In the genomic region with DNA sequence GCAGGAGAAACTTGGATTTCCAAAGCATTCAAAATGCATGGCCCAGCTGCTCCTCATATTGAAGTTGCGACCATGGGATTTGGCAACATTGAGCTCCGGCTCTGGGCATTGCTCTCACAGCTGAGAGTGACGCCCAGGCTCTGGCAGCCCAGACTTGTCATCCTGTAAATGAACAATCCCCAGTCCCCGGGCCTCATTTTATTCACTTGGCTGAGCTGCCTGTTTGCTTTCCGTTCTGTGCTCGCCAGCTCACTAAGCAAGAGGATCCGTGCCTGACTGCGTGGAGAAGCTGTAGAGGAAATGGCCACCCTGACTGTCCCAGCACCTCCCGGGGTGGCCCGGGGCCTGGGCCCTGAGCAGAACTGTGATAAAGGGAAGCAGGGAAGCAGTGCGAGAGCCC, we compare ENCODE assay signal across 9 cellular contexts.
DNase-seq lines count a peak whose midpoint lies in the region; ATAC-seq, FAIRE-seq and TF ChIP-seq lines count a peak whose summit lies in the region.
"Had no signal": no experiment of that assay in that cellular context is flagged by ENCODE, and none has a peak within 500 bp of the region (broad histone marks: within the 10 kb centered on the region; RNA-seq: fewer than 3 reads in every experiment).

No MANE protein-coding gene starts in this region.

- DNase-seq in astrocyte (ENCODE audit: low read depth) (peak; percentile 40), heart right ventricle (peak; percentile 70 to 85), pancreas (peak in 3 of 6 donors; percentile 42 to 57 (median 47)), A172 (ENCODE audit: low spot score) (no peak)
- DNase-seq: CD8-positive, alpha-beta T cell had no signal

- no peak for FAIRE-seq in astrocyte (lab: Jason Lieb, UNC)
- no peak for FAIRE-seq in pancreas (lab: Jason Lieb, UNC)

- H3K27me3 ChIP-seq in astrocyte (ENCODE audit: insufficient read depth, low read length) (peaks cover 27% of the 10 kb centered on the region), heart right ventricle (no peaks in the 10 kb centered on the region), pancreas (no peaks in the 10 kb centered on the region)

- no peaks in the 10 kb centered on the region for H3K79me2 ChIP-seq in astrocyte (ENCODE audit: insufficient read depth, low read length)

- H3K27ac ChIP-seq in C4-2B, result peak overlapping the region; percentile 18; the same call in 1 of the 2 replicates
- H3K27ac ChIP-seq in astrocyte (ENCODE audit: low read depth, low read length), result no peak overlapping the region
- H3K27ac ChIP-seq in heart right ventricle, result peak overlapping the region; percentile 72 to 94 (median 76)
- peak overlapping the region in 3 of 4 donors; percentile 28 to 64 (median 54) for H3K27ac ChIP-seq in pancreas

- H3K4me1 ChIP-seq in astrocyte (ENCODE audit: insufficient read depth, low read length) (no peaks in the 10 kb centered on the region), heart right ventricle (peaks cover 16 to 73% (median 51%) of the 10 kb centered on the region in 9 donors), pancreas (peaks cover 0 to 3% (median 0%) of the 10 kb centered on the region in 3 donors)

- no peak overlapping the region for H3K4me3 Mint-ChIP-seq in astrocyte (ENCODE audit: unreplicated experiment)
- H3K4me3 Mint-ChIP-seq: CD8-positive, alpha-beta T cell had no signal

- no peak overlapping the region for H3K4me3 ChIP-seq in astrocyte (ENCODE audit: insufficient read depth, low read depth, low read length)
- H3K4me3 ChIP-seq in heart right ventricle, result no peak overlapping the region
- H3K4me3 ChIP-seq in pancreas, result no peak overlapping the region

- H3K27me3 Mint-ChIP-seq in astrocyte (ENCODE audit: low read depth, unreplicated experiment), result peaks cover 60% of the 10 kb centered on the region

- no peaks in the 10 kb centered on the region for H3K36me3 ChIP-seq in astrocyte (ENCODE audit: insufficient read depth, low read length)
- no peaks in the 10 kb centered on the region for H3K36me3 ChIP-seq in heart right ventricle
- H3K36me3 ChIP-seq in pancreas, result no peaks in the 10 kb centered on the region

- H2AFZ ChIP-seq in astrocyte (ENCODE audit: low read depth, low read length), result no peak overlapping the region

- peak; percentile 75 to 94 (median 90) for ATAC-seq in heart right ventricle
- ATAC-seq in pancreas, result peak; percentile 71 to 91 (median 86)
- ATAC-seq in HG02973 (IDR thresholded peaks at IDR 0.05; ENCODE audit: unreplicated experiment), result no peak
- no peak for ATAC-seq in HG03175 (IDR thresholded peaks at IDR 0.05; ENCODE audit: unreplicated experiment)
- no peak for ATAC-seq in HG02623 (IDR thresholded peaks at IDR 0.05; ENCODE audit: unreplicated experiment)
- ATAC-seq: CD8-positive, alpha-beta T cell had no signal

- no peaks in the 10 kb centered on the region for H3K4me1 Mint-ChIP-seq in astrocyte (ENCODE audit: low read depth, unreplicated experiment)

- 17 to 24% methylated on average over 11 of the region's 11 CpGs for WGBS in heart right ventricle, 2 donors
- 21 to 35% methylated on average over 11 of the region's 11 CpGs for WGBS in pancreas, 2 donors

- no peaks in the 10 kb centered on the region for H3K9me3 ChIP-seq in astrocyte (ENCODE audit: insufficient read depth, low read depth, low read length)
- no peaks in the 10 kb centered on the region for H3K9me3 ChIP-seq in heart right ventricle
- H3K9me3 ChIP-seq in pancreas, result no peaks in the 10 kb centered on the region

- intact Hi-C loops in heart right ventricle (cut with DNase I) (loop anchor here in 2 of 10 donors (10.0 kb wide), 2 partner anchors 151 to 281 kb away; no protein-coding TSS in a partner anchor), pancreas (cut with DNase I) (no loop called here)

- peaks cover 3% of the 10 kb centered on the region for H3K9me3 Mint-ChIP-seq in astrocyte (ENCODE audit: unreplicated experiment)
- H3K9me3 Mint-ChIP-seq: CD8-positive, alpha-beta T cell had no signal

- no peak overlapping the region for H3K4me2 ChIP-seq in astrocyte (ENCODE audit: low read length)

- H3K9ac ChIP-seq in astrocyte (ENCODE audit: low read length), result no peak overlapping the region

- TF ChIP-seq CTCF in C4-2B (conservative IDR thresholded peaks at IDR 0.05) (no peak), astrocyte (IDR thresholded peaks at IDR 0.05; ENCODE audit: insufficient read depth, low read depth, low read length) (no peak), heart right ventricle (IDR thresholded peaks at IDR 0.05) (no peak), pancreas (IDR thresholded peaks at IDR 0.05) (no peak)

- no peaks in the 10 kb centered on the region for H4K20me1 ChIP-seq in astrocyte (ENCODE audit: insufficient read depth, low read length)

- no peaks in the 10 kb centered on the region for H3K36me3 Mint-ChIP-seq in astrocyte (ENCODE audit: low read depth, unreplicated experiment)
- H3K36me3 Mint-ChIP-seq: CD8-positive, alpha-beta T cell had no signal

- H3K27ac Mint-ChIP-seq in astrocyte (ENCODE audit: unreplicated experiment), result no peak overlapping the region
- H3K27ac Mint-ChIP-seq: CD8-positive, alpha-beta T cell had no signal

Comparison
In these comparisons a context has a peak if more than half of its experiments do, and no peak if none do; other contexts are left out.
1. ATAC-seq: peak in heart right ventricle (8 of 8) and pancreas (4 of 4); none in HG02973 (single experiment), HG03175 (single experiment) and HG02623 (single experiment).